22 cellular contexts compared by ENCODE assay signal in genomic region chr19:50190439-50190891, GRCh38. TPM values are rescaled to one million over a fixed set of nuclear protein-coding genes. Genes with fewer than 3 reads are reported as not detected.
DNase-seq lines count a peak whose midpoint lies in the region; ATAC-seq and TF ChIP-seq lines count a peak whose summit lies in the region.
"Had no signal": no experiment of that assay in that cellular context is flagged by ENCODE, and none has a peak within 500 bp of the region (broad histone marks: within the 10 kb centered on the region; RNA-seq: fewer than 3 reads in every experiment).

No MANE protein-coding gene starts in this region.

- H4K20me1 ChIP-seq in hepatocyte (ENCODE audit: insufficient read depth, poor library complexity, severe bottlenecking) = no peaks in the 10 kb centered on the region

- H2AFZ ChIP-seq in hepatocyte = no peak overlapping the region

- 80% methylated on average over 8 of the region's 8 CpGs for WGBS in hepatocyte (ENCODE audit: low lambda C conversion rate, missing lambda C conversion rate)

- H3K27ac ChIP-seq in Peyer's patch = peak overlapping the region in 3 of 4 donors; percentile 81 to 99 (median 96)
- H3K27ac ChIP-seq in hepatocyte = peak overlapping the region; percentile 59
- H3K27ac ChIP-seq: ovary had no signal

- H3K9me3 ChIP-seq in Peyer's patch (no peaks in the 10 kb centered on the region), hepatocyte (ENCODE audit: low read depth) (no peaks in the 10 kb centered on the region)
- H3K9me3 ChIP-seq: ovary, sigmoid colon had no signal

- peak; percentile 36 to 76 for TF ChIP-seq POLR2A in Peyer's patch (IDR thresholded peaks at IDR 0.05)

- H3K79me2 ChIP-seq in hepatocyte = no peaks in the 10 kb centered on the region

- TF ChIP-seq CTCF in Peyer's patch (IDR thresholded peaks at IDR 0.05) = peak in 1 of 6 experiments; percentile 11
- no peak for TF ChIP-seq CTCF in hepatocyte (IDR thresholded peaks at IDR 0.05; ENCODE audit: poor library complexity)

- no peak overlapping the region for H3K4me2 ChIP-seq in hepatocyte

- H3K4me3 ChIP-seq in Peyer's patch (peak overlapping the region in 2 of 4 donors; percentile 54 to 60), hepatocyte (no peak overlapping the region)
- H3K4me3 ChIP-seq: lung, ovary, sigmoid colon had no signal

- no peaks in the 10 kb centered on the region for H3K9me2 ChIP-seq in hepatocyte (replicated peaks; ENCODE audit: insufficient read depth)

- H3K36me3 ChIP-seq in Peyer's patch (peaks cover 0 to 21% (median 0%) of the 10 kb centered on the region in 3 donors), hepatocyte (replicated peaks; ENCODE audit: insufficient read depth, low read depth) (no peaks in the 10 kb centered on the region)
- H3K36me3 ChIP-seq: ovary, sigmoid colon had no signal

- peak; percentile 83 for DNase-seq in LoVo (ENCODE audit: low spot score)
- DNase-seq in Peyer's patch = peak in 2 of 3 donors; percentile 79 to 89
- DNase-seq in hepatocyte (ENCODE audit: low spot score) = no peak
- peak; percentile 70 for DNase-seq in ureter (ENCODE audit: low spot score)
- DNase-seq in NCI-H146 treated with DMSO at 0.1 percent for 48 hours (lab: John Stamatoyannopoulos, UW; ENCODE audit: unreplicated experiment) = no peak
- DNase-seq in NCI-H1105 (lab: John Stamatoyannopoulos, UW) = no peak
- DNase-seq: activated CD4-positive, alpha-beta T cell treated with anti-CD3 and anti-CD28 coated beads, Interleukin-2, amount 10 ng/mL, durations not matched to agents 24 days and 14 days; activated effector memory CD4-positive, alpha-beta T cell treated with Interleukin-2 at 50 U/mL for 16 hours; AML-193; effector CD8-positive, alpha-beta T cell; naive thymus-derived CD8-positive, alpha-beta T cell; NCI-H1930; NCI-H446; NK-92 treated with Interleukin-12 subunit alpha and Interleukin-12 subunit beta, amount 100 ng/mL, for 24 hours; ovary; sigmoid colon; stimulated activated naive CD8-positive, alpha-beta T cell treated with anti-CD3 and anti-CD28 coated beads, Interleukin-15, amount 100 ng/mL, for 72 hours had no signal

- H3K4me1 ChIP-seq in Peyer's patch (peaks cover 0 to 15% (median 0%) of the 10 kb centered on the region in 4 donors), hepatocyte (ENCODE audit: insufficient read depth) (no peaks in the 10 kb centered on the region)
- H3K4me1 ChIP-seq: sigmoid colon had no signal

- no peak for ATAC-seq in GM21825 (IDR thresholded peaks at IDR 0.05; ENCODE audit: unreplicated experiment)
- ATAC-seq: naive thymus-derived CD8-positive, alpha-beta T cell; stimulated activated naive CD8-positive, alpha-beta T cell treated with anti-CD3 and anti-CD28 coated beads, Interleukin-15, amount 100 ng/mL, for 72 hours had no signal

- no peaks in the 10 kb centered on the region for H3K27me3 ChIP-seq in Peyer's patch
- H3K27me3 ChIP-seq in hepatocyte = peaks cover 5% of the 10 kb centered on the region
- H3K27me3 ChIP-seq: ovary had no signal

RNA-seq across cellular contexts. Expression of gene MYH14, which starts 13.0 kb away (rescaled TPM):
- total RNA-seq in Peyer's patch (100 to 1,000 TPM; 139 to 475 (median 333) TPM), hepatocyte (48.9 and 64.4 TPM in 2 replicates), ureter (134 TPM)
- 31.7 and 40.9 TPM in 2 replicates for polyA plus RNA-seq in hepatocyte
- total RNA-seq: activated CD4-positive, alpha-beta T cell treated with anti-CD3 and anti-CD28 coated beads, Interleukin-2, amount 10 ng/mL, durations not matched to agents 24 days and 14 days; fibroblast of lung; HT1080; M059J; naive thymus-derived CD8-positive, alpha-beta T cell had no signal
- polyA plus RNA-seq: fibroblast of lung; naive thymus-derived CD8-positive, alpha-beta T cell had no signal

RNA-seq across cellular contexts. Expression of gene IZUMO2, which starts 27.4 kb away (rescaled TPM):
- total RNA-seq in Peyer's patch (not detected), hepatocyte (not detected in 2 replicates), ureter (not detected)
- not detected in 2 replicates for polyA plus RNA-seq in hepatocyte
- total RNA-seq: activated CD4-positive, alpha-beta T cell treated with anti-CD3 and anti-CD28 coated beads, Interleukin-2, amount 10 ng/mL, durations not matched to agents 24 days and 14 days; fibroblast of lung; HT1080; M059J; naive thymus-derived CD8-positive, alpha-beta T cell; ovary; sigmoid colon had no signal
- polyA plus RNA-seq: fibroblast of lung; naive thymus-derived CD8-positive, alpha-beta T cell; ovary; sigmoid colon had no signal

Comparison
In these comparisons a context has a peak if more than half of its experiments do, and no peak if none do; other contexts are left out.
1. DNase-seq: peak in LoVo (single experiment), Peyer's patch (2 of 3) and ureter (single experiment); none in hepatocyte (single experiment), NCI-H146 treated with DMSO at 0.1 percent for 48 hours (single experiment) and NCI-H1105 (single experiment).